Comparison of ENCODE assay signal across 28 cellular contexts in genomic region chr7:140218656-140219055, GRCh38.
"Had no signal": no experiment of that assay in that cellular context is flagged by ENCODE, and none has a peak within 500 bp of the region (broad histone marks: within the 10 kb centered on the region; RNA-seq: fewer than 3 reads in every experiment).

No MANE protein-coding gene starts in this region.

- H3K4me3 Mint-ChIP-seq: memory B cell; natural killer cell; neural crest cell; stimulated activated effector memory CD8-positive, alpha-beta T cell treated with anti-CD3 and anti-CD28 coated beads, Interleukin-12 subunit alpha, Interleukin-12 subunit beta, amount 100 ng/mL, for 72 hours had no signal

- H3K4me1 ChIP-seq: foreskin keratinocyte, gastroesophageal sphincter, testis, tibial artery, uterus had no signal

- H3K4me1 Mint-ChIP-seq: neural crest cell had no signal

- H3K27me3 Mint-ChIP-seq: memory B cell had no signal

- H3K27me3 ChIP-seq: foreskin keratinocyte, heart left ventricle, hepatocyte, neutrophil, pancreas, testis, upper lobe of right lung, uterus had no signal

- H3K27ac Mint-ChIP-seq: memory B cell; natural killer cell; stimulated activated effector memory CD8-positive, alpha-beta T cell treated with anti-CD3 and anti-CD28 coated beads, Interleukin-12 subunit alpha, Interleukin-12 subunit beta, amount 100 ng/mL, for 72 hours had no signal

- H3K27ac ChIP-seq: dorsolateral prefrontal cortex, foreskin keratinocyte, gastroesophageal sphincter, heart left ventricle, hepatocyte, pancreas, testis, tibial artery, upper lobe of right lung, uterus had no signal

- H3K9me3 ChIP-seq: neutrophil, pancreas, testis, tibial artery, upper lobe of right lung, uterus had no signal

- H3K4me3 ChIP-seq: dorsolateral prefrontal cortex, gastroesophageal sphincter, heart left ventricle, hepatocyte, lung, pancreas, smooth muscle cell, testis, tibial artery, upper lobe of right lung, uterus had no signal

- H3K36me3 Mint-ChIP-seq: natural killer cell; stimulated activated effector memory CD8-positive, alpha-beta T cell treated with anti-CD3 and anti-CD28 coated beads, Interleukin-12 subunit alpha, Interleukin-12 subunit beta, amount 100 ng/mL, for 72 hours had no signal

- H3K36me3 ChIP-seq: gastroesophageal sphincter, heart left ventricle, neutrophil, pancreas, tibial artery, upper lobe of right lung, uterus had no signal

- ATAC-seq: esophagus mucosa; gastroesophageal sphincter; heart left ventricle; left lobe of liver; natural killer cell; pancreas; sciatic nerve; stimulated activated effector memory CD8-positive, alpha-beta T cell treated with anti-CD3 and anti-CD28 coated beads, Interleukin-12 subunit alpha, Interleukin-12 subunit beta, amount 100 ng/mL, for 72 hours; stimulated activated naive CD8-positive, alpha-beta T cell treated with anti-CD3 and anti-CD28 coated beads, Interleukin-15, Interleukin-2, amounts not matched to agents 100 U/mL and 50 U/mL, for 24 hours; upper lobe of right lung had no signal

- DNase-seq: cortex of kidney; dorsolateral prefrontal cortex; effector CD4-positive, alpha-beta T cell; foreskin keratinocyte; heart left ventricle; kidney; natural killer cell; pancreas; stimulated activated CD4-positive, alpha-beta T cell treated with anti-CD3 and anti-CD28 coated beads, Interleukin-12 subunit alpha, Interleukin-12 subunit beta, amount 100 ng/mL, for 4 hours; stimulated activated CD4-positive, alpha-beta T cell treated with anti-CD3 and anti-CD28 coated beads, Interleukin-1b, Interleukin-23, amount 100 ng/mL, for 48 hours; stimulated activated CD4-positive, alpha-beta T cell treated with anti-CD3 and anti-CD28 coated beads, Interleukin-4, amount 100 ng/mL, for 24 hours; stimulated activated naive CD8-positive, alpha-beta T cell treated with anti-CD3 and anti-CD28 coated beads, Interleukin-15, Interleukin-2, amounts not matched to agents 100 U/mL and 50 U/mL, for 24 hours; substantia nigra; testis; tibial artery; upper lobe of right lung; uterus had no signal

- H3K9me3 Mint-ChIP-seq: natural killer cell had no signal
